Comparison of ENCODE assay signal across 35 cellular contexts in genomic region chr2:67856866-67857265, GRCh38.
"Had no signal": no experiment of that assay in that cellular context is flagged by ENCODE, and none has a peak within 500 bp of the region (broad histone marks: within the 10 kb centered on the region; RNA-seq: fewer than 3 reads in every experiment).

No MANE protein-coding gene starts in this region.

- H3K9me3 Mint-ChIP-seq: activated B cell treated with CpG ODN at 0.5 μM for 24 hours; activated CD4-positive, alpha-beta memory T cell treated with anti-CD3 and anti-CD28 coated beads for 36 hours; activated CD4-positive, alpha-beta T cell treated with anti-CD3 and anti-CD28 coated beads, Interleukin-2, amount 10 ng/mL, durations not matched to agents 24 days and 14 days; activated CD8-positive, alpha-beta T cell treated with anti-CD3 and anti-CD28 coated beads for 36 hours; activated naive CD4-positive, alpha-beta T cell treated with anti-CD3 and anti-CD28 coated beads for 36 hours; activated naive CD4-positive, alpha-beta T cell treated with anti-CD3 and anti-CD28 coated beads, Interleukin-2, amount 50 U/mL, for 72 hours; activated naive CD8-positive, alpha-beta T cell treated with anti-CD3 and anti-CD28 coated beads for 36 hours; activated T-cell treated with anti-CD3 and anti-CD28 coated beads, Interleukin-2, amount 50 U/mL, for 4 hours; activated T-cell treated with anti-CD3 and anti-CD28 coated beads, Interleukin-2, amount 50 U/mL, for 72 hours; activated T-helper 1 cell treated with anti-CD3 and anti-CD28 coated beads, Interleukin-12 subunit alpha, Interleukin-12 subunit beta, Interleukin-2, Interleukin-4 antibody, amounts not matched to agents 30 ng/mL and 10 ng/mL and 1 ng/mL, durations not matched to agents 14 hours and 24 hours and 36 hours; activated T-helper 17 cell treated with anti-CD3 and anti-CD28 coated beads, Interleukin-2, amount 50 U/mL, for 72 hours; central memory CD8-positive, alpha-beta T cell; T-helper 1 cell treated with Interleukin-12 subunit alpha and Interleukin-12 subunit beta and Interleukin-4 antibody, amounts not matched to agents 30 μg/mL and 1 μg/mL, for 36 hours; T-helper 2 cell treated with Interferon-gamma antibody and Interleukin-4, amounts not matched to agents 5 μg/mL and 100 μg/mL, for 36 hours had no signal

- H3K4me1 Mint-ChIP-seq: activated B cell treated with CpG ODN at 0.5 μM for 24 hours; activated CD4-positive, alpha-beta T cell treated with anti-CD3 and anti-CD28 coated beads, Interleukin-2, amount 10 ng/mL, durations not matched to agents 24 days and 14 days; activated naive CD8-positive, alpha-beta T cell treated with anti-CD3 and anti-CD28 coated beads for 36 hours; activated T-helper 17 cell treated with anti-CD3 and anti-CD28 coated beads, Interleukin-2, amount 50 U/mL, for 72 hours; central memory CD8-positive, alpha-beta T cell had no signal

- H3K4me3 ChIP-seq: adrenal gland, body of pancreas, breast epithelium, cardiac muscle cell had no signal

- H3K4me3 Mint-ChIP-seq: activated B cell treated with CpG ODN at 0.5 μM for 24 hours; activated CD4-positive, alpha-beta memory T cell treated with anti-CD3 and anti-CD28 coated beads for 36 hours; activated CD4-positive, alpha-beta T cell treated with anti-CD3 and anti-CD28 coated beads, Interleukin-2, amount 10 ng/mL, durations not matched to agents 24 days and 14 days; activated CD8-positive, alpha-beta T cell treated with anti-CD3 and anti-CD28 coated beads for 36 hours; activated naive CD4-positive, alpha-beta T cell treated with anti-CD3 and anti-CD28 coated beads for 36 hours; activated naive CD8-positive, alpha-beta T cell treated with anti-CD3 and anti-CD28 coated beads for 36 hours; activated T-cell treated with anti-CD3 and anti-CD28 coated beads, Interleukin-2, amount 50 U/mL, for 4 hours; activated T-cell treated with anti-CD3 and anti-CD28 coated beads, Interleukin-2, amount 50 U/mL, for 72 hours; activated T-helper 1 cell treated with anti-CD3 and anti-CD28 coated beads, Interleukin-12 subunit alpha, Interleukin-12 subunit beta, Interleukin-2, Interleukin-4 antibody, amounts not matched to agents 30 ng/mL and 10 ng/mL and 1 ng/mL, durations not matched to agents 14 hours and 24 hours and 36 hours; activated T-helper 17 cell treated with anti-CD3 and anti-CD28 coated beads, Interleukin-2, amount 50 U/mL, for 72 hours; central memory CD8-positive, alpha-beta T cell; T-helper 1 cell treated with Interleukin-12 subunit alpha and Interleukin-12 subunit beta and Interleukin-4 antibody, amounts not matched to agents 30 μg/mL and 1 μg/mL, for 36 hours; T-helper 2 cell treated with Interferon-gamma antibody and Interleukin-4, amounts not matched to agents 5 μg/mL and 100 μg/mL, for 36 hours had no signal

- H3K36me3 Mint-ChIP-seq: activated CD4-positive, alpha-beta memory T cell treated with anti-CD3 and anti-CD28 coated beads for 36 hours; activated naive CD4-positive, alpha-beta T cell treated with anti-CD3 and anti-CD28 coated beads, Interleukin-2, amount 50 U/mL, for 72 hours; activated naive CD8-positive, alpha-beta T cell treated with anti-CD3 and anti-CD28 coated beads for 36 hours had no signal

- H3K27me3 ChIP-seq: body of pancreas, brain microvascular endothelial cell, breast epithelium, cardiac muscle cell had no signal

- H3K4me1 ChIP-seq: adrenal gland, body of pancreas, breast epithelium had no signal

- ATAC-seq: activated CD8-positive, alpha-beta T cell treated with anti-CD3 and anti-CD28 coated beads for 36 hours; activated naive CD4-positive, alpha-beta T cell treated with anti-CD3 and anti-CD28 coated beads, Interleukin-2, amount 50 U/mL, for 72 hours; activated T-cell treated with anti-CD3 and anti-CD28 coated beads, Interleukin-2, amount 50 U/mL, for 4 hours; activated T-cell treated with anti-CD3 and anti-CD28 coated beads, Interleukin-2, amount 50 U/mL, for 72 hours; activated T-helper 17 cell treated with anti-CD3 and anti-CD28 coated beads, Interleukin-2, amount 50 U/mL, for 72 hours; body of pancreas had no signal

- H3K36me3 ChIP-seq: adrenal gland, brain microvascular endothelial cell, breast epithelium, cardiac muscle cell had no signal

- H3K9me3 ChIP-seq: adrenal gland, body of pancreas, breast epithelium had no signal

- H3K27ac Mint-ChIP-seq: activated B cell treated with CpG ODN at 0.5 μM for 24 hours; activated CD4-positive, alpha-beta memory T cell treated with anti-CD3 and anti-CD28 coated beads for 36 hours; activated CD4-positive, alpha-beta T cell treated with anti-CD3 and anti-CD28 coated beads, Interleukin-2, amount 10 ng/mL, durations not matched to agents 24 days and 14 days; activated CD8-positive, alpha-beta T cell treated with anti-CD3 and anti-CD28 coated beads for 36 hours; activated naive CD4-positive, alpha-beta T cell treated with anti-CD3 and anti-CD28 coated beads for 36 hours; activated naive CD4-positive, alpha-beta T cell treated with anti-CD3 and anti-CD28 coated beads, Interleukin-2, amount 50 U/mL, for 72 hours; activated naive CD8-positive, alpha-beta T cell treated with anti-CD3 and anti-CD28 coated beads for 36 hours; activated T-cell treated with anti-CD3 and anti-CD28 coated beads, Interleukin-2, amount 50 U/mL, for 72 hours; activated T-helper 1 cell treated with anti-CD3 and anti-CD28 coated beads, Interleukin-12 subunit alpha, Interleukin-12 subunit beta, Interleukin-2, Interleukin-4 antibody, amounts not matched to agents 30 ng/mL and 10 ng/mL and 1 ng/mL, durations not matched to agents 14 hours and 24 hours and 36 hours; activated T-helper 17 cell treated with anti-CD3 and anti-CD28 coated beads, Interleukin-2, amount 50 U/mL, for 72 hours; T-helper 1 cell treated with Interleukin-12 subunit alpha and Interleukin-12 subunit beta and Interleukin-4 antibody, amounts not matched to agents 30 μg/mL and 1 μg/mL, for 36 hours; T-helper 2 cell treated with Interferon-gamma antibody and Interleukin-4, amounts not matched to agents 5 μg/mL and 100 μg/mL, for 36 hours had no signal

- DNase-seq: activated B cell treated with CpG ODN at 0.5 μM for 24 hours; activated CD4-positive, alpha-beta memory T cell treated with anti-CD3 and anti-CD28 coated beads for 36 hours; activated CD4-positive, alpha-beta T cell treated with anti-CD3 and anti-CD28 coated beads for 4 hours; activated CD4-positive, alpha-beta T cell treated with anti-CD3 and anti-CD28 coated beads, Interleukin-2, amount 10 ng/mL, durations not matched to agents 24 days and 14 days; activated CD4-positive, alpha-beta T cell treated with anti-CD3 and anti-CD28 coated beads, Interleukin-2, amount 50 U/mL, for 1 hour; activated CD4-positive, alpha-beta T cell treated with anti-CD3 and anti-CD28 coated beads, Interleukin-2, amount 50 U/mL, for 4 hours; activated CD4-positive, CD25-positive, alpha-beta regulatory T cell treated with anti-CD3 and anti-CD28 coated beads, Interleukin-2, amount 50 U/mL, for 72 hours; activated CD8-positive, alpha-beta memory T cell treated with anti-CD3 and anti-CD28 coated beads, Interleukin-2, amount 50 U/mL, for 4 hours; activated CD8-positive, alpha-beta T cell treated with anti-CD3 and anti-CD28 coated beads for 36 hours; activated effector memory CD4-positive, alpha-beta T cell treated with Interleukin-2 at 50 U/mL for 16 hours; activated gamma-delta T cell; activated naive CD4-positive, alpha-beta T cell treated with anti-CD3 and anti-CD28 coated beads for 36 hours; activated naive CD4-positive, alpha-beta T cell treated with anti-CD3 and anti-CD28 coated beads, Interleukin-2, amount 50 U/mL, for 16 hours; activated naive CD8-positive, alpha-beta T cell treated with anti-CD3 and anti-CD28 coated beads for 36 hours; activated T-cell treated with anti-CD3 and anti-CD28 coated beads for 4 hours; activated T-cell treated with anti-CD3 and anti-CD28 coated beads, Interleukin-2, amount 50 U/mL, for 1 hour; activated T-cell treated with anti-CD3 and anti-CD28 coated beads, Interleukin-2, amount 50 U/mL, for 4 hours; activated T-cell treated with anti-CD3 and anti-CD28 coated beads, Interleukin-2, amount 50 U/mL, for 72 hours; adrenal gland; amniotic stem cell; aorta; body of pancreas; brain microvascular endothelial cell; T-helper 1 cell; T-helper 2 cell; T-helper 9 cell had no signal

- H3K27me3 Mint-ChIP-seq: activated CD4-positive, alpha-beta T cell treated with anti-CD3 and anti-CD28 coated beads, Interleukin-2, amount 10 ng/mL, durations not matched to agents 24 days and 14 days; activated CD8-positive, alpha-beta T cell treated with anti-CD3 and anti-CD28 coated beads for 36 hours had no signal

- H3K27ac ChIP-seq: adrenal gland, body of pancreas, brain microvascular endothelial cell, breast epithelium, cardiac muscle cell, VCaP had no signal
